10 cellular contexts compared by ENCODE assay signal in genomic region chr1:156060937-156061636, GRCh38. TPM values are rescaled to one million over a fixed set of nuclear protein-coding genes. Genes with fewer than 3 reads are reported as not detected.
DNase-seq lines count a peak whose midpoint lies in the region; ATAC-seq and TF ChIP-seq lines count a peak whose summit lies in the region.
"Had no signal": no experiment of that assay in that cellular context is flagged by ENCODE, and none has a peak within 500 bp of the region (broad histone marks: within the 10 kb centered on the region; RNA-seq: fewer than 3 reads in every experiment).

Gene RAB25 (plus strand): TSS chr1:156061160. CDS start chr1:156061401, 241 bp downstream.

- H3K27ac ChIP-seq in ectodermal cell (ENCODE audit: insufficient read depth, low read depth, low read length, poor library complexity, severe bottlenecking) (peak within 1 kb of the TSS; percentile 77), muscle layer of duodenum (ENCODE audit: low read length) (peak within 1 kb of the TSS; percentile 69), WERI-Rb-1 (no peak within 1 kb of the TSS)

- peak; percentile 98 for DNase-seq in DMS153 treated with DMSO at 0.1 percent for 48 hours (lab: John Stamatoyannopoulos, UW; ENCODE audit: unreplicated experiment)
- DNase-seq in NCI-H2107 (lab: John Stamatoyannopoulos, UW): peak; percentile 67
- DNase-seq in RKO (ENCODE audit: low spot score): no peak
- no peak for DNase-seq in WERI-Rb-1
- DNase-seq in stimulated activated CD4-positive, alpha-beta T cell treated with anti-CD3 and anti-CD28 coated beads, Interleukin-1b, Interleukin-23, amount 100 ng/mL, for 48 hours: no peak
- DNase-seq: erythroblast, T-cell had no signal

- no peak for ATAC-seq in HG02885 (IDR thresholded peaks at IDR 0.05; ENCODE audit: poor library complexity, unreplicated experiment)

- peaks cover 31% of the 10 kb centered on the region for H3K4me1 ChIP-seq in ectodermal cell (ENCODE audit: control insufficient read depth, insufficient read depth, low read length)
- H3K4me1 ChIP-seq in muscle layer of duodenum (ENCODE audit: control insufficient read depth in 1 of 2, insufficient read depth in 2 of 2, low read length in 2 of 2): peaks cover 0 to under 1% of the 10 kb centered on the region in 2 donors

- H3K9me3 ChIP-seq in ectodermal cell (ENCODE audit: control insufficient read depth, low read length) (no peaks in the 10 kb centered on the region), muscle layer of duodenum (ENCODE audit: control insufficient read depth in 1 of 2, low read length in 2 of 2) (no peaks in the 10 kb centered on the region), WERI-Rb-1 (ENCODE audit: severe bottlenecking) (no peaks in the 10 kb centered on the region)

- H3K4me3 ChIP-seq in ectodermal cell (ENCODE audit: insufficient read depth, low read depth, low read length) (peak within 1 kb of the TSS; percentile 19), muscle layer of duodenum (ENCODE audit: low read depth in 1 of 2, low read length in 2 of 2) (peak within 1 kb of the TSS in 1 of 2 donors; percentile 45), WERI-Rb-1 (ENCODE audit: low read depth, low read length) (no peak within 1 kb of the TSS)

- no peak for TF ChIP-seq CTCF in WERI-Rb-1 (IDR thresholded peaks at IDR 0.05; ENCODE audit: low read depth, low read length)

- 9% methylated on average over 11 of the region's 11 CpGs for WGBS in ectodermal cell, 2 experiments

- H3K36me3 ChIP-seq in ectodermal cell (ENCODE audit: control insufficient read depth, insufficient read depth, low read length): no peaks in the 10 kb centered on the region
- peaks cover 4 to 8% of the 10 kb centered on the region in 2 donors for H3K36me3 ChIP-seq in muscle layer of duodenum (ENCODE audit: control insufficient read depth in 1 of 2, insufficient read depth in 2 of 2, low read length in 2 of 2)
- peaks cover 18% of the 10 kb centered on the region for H3K36me3 ChIP-seq in WERI-Rb-1

- no peaks in the 10 kb centered on the region for H3K27me3 ChIP-seq in ectodermal cell (ENCODE audit: control insufficient read depth, insufficient read depth, low read length, poor library complexity, severe bottlenecking)
- H3K27me3 ChIP-seq in muscle layer of duodenum (ENCODE audit: low read depth, low read length): no peaks in the 10 kb centered on the region
- no peaks in the 10 kb centered on the region for H3K27me3 ChIP-seq in WERI-Rb-1 (ENCODE audit: insufficient read depth, low read depth, severe bottlenecking)

RNA-seq across cellular contexts. Expression of gene RAB25, which starts in this region (rescaled TPM):
- polyA plus RNA-seq in ectodermal cell (2013, experiment 1 of 4): 7.1 TPM
- 7.4 TPM for polyA plus RNA-seq in ectodermal cell (2013, experiment 2 of 4)
- 7.5 TPM for polyA plus RNA-seq in ectodermal cell (2013, experiment 3 of 4)
- 6.5 TPM for polyA plus RNA-seq in ectodermal cell (2013, experiment 4 of 4)

Comparison
In these comparisons a context has a peak if more than half of its experiments do, and no peak if none do; other contexts are left out.
1. DNase-seq: peak in DMS153 treated with DMSO at 0.1 percent for 48 hours (single experiment) and NCI-H2107 (single experiment); none in RKO (single experiment), WERI-Rb-1 (single experiment) and stimulated activated CD4-positive, alpha-beta T cell treated with anti-CD3 and anti-CD28 coated beads, Interleukin-1b, Interleukin-23, amount 100 ng/mL, for 48 hours (single experiment).